ENCODE assay signal across 8 cellular contexts in genomic region chr22:50343541-50343935, GRCh38. TPM values are rescaled to one million over a fixed set of nuclear protein-coding genes. Genes with fewer than 3 reads are reported as not detected.
DNase-seq lines count a peak whose midpoint lies in the region; ATAC-seq and TF ChIP-seq lines count a peak whose summit lies in the region.

No MANE protein-coding gene starts in this region.

- H3K4me3 Mint-ChIP-seq in Calu3 (ENCODE audit: low read depth, unreplicated experiment), result peak overlapping the region; percentile 56

- peak overlapping the region; percentile 30 for H3K18ac ChIP-seq in trophoblast cell (ENCODE audit: low read length)

- peak overlapping the region; percentile 72 for H3K4ac ChIP-seq in trophoblast cell (ENCODE audit: low read depth, low read length)

- H2BK12ac ChIP-seq in trophoblast cell (ENCODE audit: low read length), result no peak overlapping the region

- peak overlapping the region; percentile 87 for H3K9ac ChIP-seq in trophoblast cell (ENCODE audit: low read length)

- H2AFZ ChIP-seq in trophoblast cell (ENCODE audit: insufficient read depth, low read length, poor library complexity), result peak overlapping the region; percentile 48

- H3K4me2 ChIP-seq in trophoblast cell (ENCODE audit: low read length), result peak overlapping the region; percentile 69

- H4K12ac ChIP-seq in trophoblast cell (ENCODE audit: low read depth, low read length), result peak overlapping the region; percentile 67

- H3K27ac ChIP-seq in Panc1 (ENCODE audit: low read length), result peak overlapping the region; percentile 51; the same call in 1 of the 2 replicates
- H3K27ac ChIP-seq in esophagus (ENCODE audit: low read depth in 2 of 2, low read length in 1 of 2), result peak overlapping the region; percentile 78 to 80
- peak overlapping the region; percentile 68 for H3K27ac ChIP-seq in trophoblast cell (ENCODE audit: low read depth, low read length)

- H2BK120ac ChIP-seq in trophoblast cell (ENCODE audit: insufficient read depth, low read length, poor library complexity), result peak overlapping the region; percentile 61

- H3K27me3 ChIP-seq in Panc1 (ENCODE audit: control insufficient read depth, insufficient read depth, low read length) (no peaks in the 10 kb centered on the region), esophagus (ENCODE audit: control insufficient read depth in 1 of 2, insufficient read depth in 2 of 2, low read length in 2 of 2) (no peaks in the 10 kb centered on the region), trophoblast cell (ENCODE audit: insufficient read depth, low read length) (no peaks in the 10 kb centered on the region)

- peak overlapping the region; percentile 50 for H2AK5ac ChIP-seq in trophoblast cell (ENCODE audit: low read length)

- H4K8ac ChIP-seq in trophoblast cell (ENCODE audit: low read depth, low read length), result peak overlapping the region; percentile 86

- no peaks in the 10 kb centered on the region for H3K4me1 Mint-ChIP-seq in Calu3 (ENCODE audit: low read depth, unreplicated experiment)

- peak overlapping the region; percentile 80 for H4K91ac ChIP-seq in trophoblast cell (ENCODE audit: low read depth, low read length)

- H3K4me1 ChIP-seq in Panc1 (ENCODE audit: control insufficient read depth, insufficient read depth, low read length) (peaks cover 3% of the 10 kb centered on the region; the same call in 1 of the 2 replicates), esophagus (ENCODE audit: control insufficient read depth in 2 of 2, insufficient read depth in 2 of 2, low read length in 1 of 2) (peaks cover 2 to 14% of the 10 kb centered on the region in 2 donors), trophoblast cell (ENCODE audit: control insufficient read depth in 1 of 2, insufficient read depth in 2 of 2, low read length in 2 of 2) (peaks cover 3% of the 10 kb centered on the region in 2 experiments)

- H3K36me3 ChIP-seq in Panc1 (ENCODE audit: control insufficient read depth, insufficient read depth, low read length) (no peaks in the 10 kb centered on the region; the same call in 1 of the 2 replicates), esophagus (ENCODE audit: control insufficient read depth in 2 of 2, insufficient read depth in 2 of 2, low read length in 1 of 2) (peaks cover 2 to 3% of the 10 kb centered on the region in 2 donors), trophoblast cell (ENCODE audit: control insufficient read depth in 1 of 2, insufficient read depth in 2 of 2, low read length in 2 of 2) (peaks cover 3 to 6% of the 10 kb centered on the region in 2 experiments)

- H3K27ac Mint-ChIP-seq in Calu3 (ENCODE audit: unreplicated experiment), result no peak overlapping the region

- H3K9me3 ChIP-seq in Panc1 (ENCODE audit: control insufficient read depth, insufficient read depth, low read depth, low read length) (no peaks in the 10 kb centered on the region), esophagus (ENCODE audit: control insufficient read depth in 2 of 2, insufficient read depth in 1 of 2, low read depth in 1 of 2, low read length in 1 of 2) (peaks cover 0 to 4% of the 10 kb centered on the region in 2 donors), trophoblast cell (ENCODE audit: insufficient read depth, low read depth, low read length) (peaks cover 19% of the 10 kb centered on the region)

- no TSS peak for BruUV-seq in Calu3 (replicated peaks; lab: Mats Ljungman, UMichigan)
- no TSS peak for BruUV-seq in Panc1 (replicated peaks; lab: Mats Ljungman, UMichigan)

- CTCF ChIA-PET in Calu3 (lab: Charles Lee) (no interaction called here), Panc1 (lab: Charles Lee) (no interaction called here)

- in situ Hi-C loops in Panc1 (cut with HindIII; ENCODE audit: low pct_unique_long_range_greater_than_20kb, low sequenced_read_pairs), result no loop called here

- no peak overlapping the region for H3K23ac ChIP-seq in trophoblast cell (ENCODE audit: low read length)

- intact Hi-C loops in Calu3 (cut with micrococcal nuclease; ENCODE audit: unreplicated experiment), result loop anchor here (2.0 kb wide), 1 partner anchor 91 kb away; no protein-coding TSS in a partner anchor
- intact Hi-C loops in Panc1 (cut with micrococcal nuclease; ENCODE audit: unreplicated experiment), result loop anchor here (5.0 kb wide), 1 partner anchor 71 kb away; the partner anchor contains the start of gene MAPK11

- H3K79me1 ChIP-seq in trophoblast cell (ENCODE audit: low read length), result peaks cover 6% of the 10 kb centered on the region

- no peak for DNase-seq in Calu3
- DNase-seq in Panc1 (ENCODE audit: low read depth, low spot score), result no peak
- DNase-seq in trophoblast cell, result no peak
- no peak for DNase-seq in iPS-NIHi7 (ENCODE audit: extremely low spot score)

- H3K14ac ChIP-seq in trophoblast cell (ENCODE audit: low read length), result peak overlapping the region; percentile 79

- peak overlapping the region; percentile 52 for H2BK5ac ChIP-seq in trophoblast cell (ENCODE audit: low read depth, low read length, poor library complexity)

- WGBS in esophagus, 2 donors, result 0% methylated on average over 4 to 9 of the region's 9 CpGs
- WGBS in trophoblast cell (ENCODE audit: extremely low coverage, insufficient coverage, insufficient read length), result no CpG with 5 or more reads among the region's 9 CpGs

- no peaks in the 10 kb centered on the region for H3K27me3 Mint-ChIP-seq in Calu3 (ENCODE audit: unreplicated experiment)

- H3K4me3 ChIP-seq in Panc1 (ENCODE audit: low read depth in 2 of 2, low read length in 2 of 2) (peak overlapping the region; percentile 55 to 64), esophagus (ENCODE audit: low read depth in 1 of 2, low read length in 2 of 2) (peak overlapping the region; percentile 91 to 95), trophoblast cell (ENCODE audit: low read depth, low read length) (peak overlapping the region; percentile 93)

- ATAC-seq in Panc1 (no peak), HG02852 (IDR thresholded peaks at IDR 0.05; ENCODE audit: unreplicated experiment) (no peak), GM19324 (IDR thresholded peaks at IDR 0.05; ENCODE audit: low FRiP score, unreplicated experiment) (no peak), GM18519 (IDR thresholded peaks at IDR 0.05; ENCODE audit: low FRiP score, unreplicated experiment) (no peak)

- POLR2A ChIA-PET in Panc1 (lab: Charles Lee), result no interaction called here

- H3K79me2 ChIP-seq in trophoblast cell (ENCODE audit: control insufficient read depth, insufficient read depth, low read length, poor library complexity), result peaks cover 5% of the 10 kb centered on the region

- TF ChIP-seq CTCF in Calu3 (IDR thresholded peaks at IDR 0.05; ENCODE audit: unreplicated experiment) (no peak), Panc1 (IDR thresholded peaks at IDR 0.05) (no peak)

- peaks cover 8% of the 10 kb centered on the region for H3K36me3 Mint-ChIP-seq in Calu3 (ENCODE audit: insufficient read depth, unreplicated experiment)

- no peaks in the 10 kb centered on the region for H3K9me3 Mint-ChIP-seq in Calu3 (ENCODE audit: low read depth, unreplicated experiment)

RNA-seq across cellular contexts. Expression of gene PPP6R2, which starts 0.4 kb away (rescaled TPM):
- 47.1 and 50.0 TPM in 2 replicates for total RNA-seq in Calu3 (2022)
- total RNA-seq in Panc1 (2021; ENCODE audit: unreplicated experiment), result 52.8 TPM
- polyA plus RNA-seq in Panc1 (2012; ENCODE audit: insufficient read length), result 63.7 TPM
- polyA plus RNA-seq in esophagus, result 10 to 100 TPM; 30.2 to 38.2 TPM
- 25.5 and 25.7 TPM in 2 replicates for polyA plus RNA-seq in trophoblast cell (2013)

RNA-seq across cellular contexts. Expression of gene DENND6B, which starts 16.7 kb away (rescaled TPM):
- total RNA-seq in Calu3 (2022), result 13.2 and 19.0 TPM in 2 replicates
- 5.8 TPM for total RNA-seq in Panc1 (2021; ENCODE audit: unreplicated experiment)
- polyA plus RNA-seq in Panc1 (2012; ENCODE audit: insufficient read length), result 7.2 TPM
- polyA plus RNA-seq in esophagus, result 1 to 10 TPM; 2.4 to 6.8 TPM
- 0.97 and 1.2 TPM in 2 replicates for polyA plus RNA-seq in trophoblast cell (2013)

RNA-seq across cellular contexts. Expression of gene PLXNB2, which starts 36.1 kb away (rescaled TPM):
- 298 and 337 TPM in 2 replicates for total RNA-seq in Calu3 (2022)
- total RNA-seq in Panc1 (2021; ENCODE audit: unreplicated experiment), result 227 TPM
- 239 TPM for polyA plus RNA-seq in Panc1 (2012; ENCODE audit: insufficient read length)
- polyA plus RNA-seq in esophagus, result 100 to 1,000 TPM; 107 to 186 TPM
- 61.9 and 66.1 TPM in 2 replicates for polyA plus RNA-seq in trophoblast cell (2013)
